18 cellular contexts compared by ENCODE assay signal in the genomic region with DNA sequence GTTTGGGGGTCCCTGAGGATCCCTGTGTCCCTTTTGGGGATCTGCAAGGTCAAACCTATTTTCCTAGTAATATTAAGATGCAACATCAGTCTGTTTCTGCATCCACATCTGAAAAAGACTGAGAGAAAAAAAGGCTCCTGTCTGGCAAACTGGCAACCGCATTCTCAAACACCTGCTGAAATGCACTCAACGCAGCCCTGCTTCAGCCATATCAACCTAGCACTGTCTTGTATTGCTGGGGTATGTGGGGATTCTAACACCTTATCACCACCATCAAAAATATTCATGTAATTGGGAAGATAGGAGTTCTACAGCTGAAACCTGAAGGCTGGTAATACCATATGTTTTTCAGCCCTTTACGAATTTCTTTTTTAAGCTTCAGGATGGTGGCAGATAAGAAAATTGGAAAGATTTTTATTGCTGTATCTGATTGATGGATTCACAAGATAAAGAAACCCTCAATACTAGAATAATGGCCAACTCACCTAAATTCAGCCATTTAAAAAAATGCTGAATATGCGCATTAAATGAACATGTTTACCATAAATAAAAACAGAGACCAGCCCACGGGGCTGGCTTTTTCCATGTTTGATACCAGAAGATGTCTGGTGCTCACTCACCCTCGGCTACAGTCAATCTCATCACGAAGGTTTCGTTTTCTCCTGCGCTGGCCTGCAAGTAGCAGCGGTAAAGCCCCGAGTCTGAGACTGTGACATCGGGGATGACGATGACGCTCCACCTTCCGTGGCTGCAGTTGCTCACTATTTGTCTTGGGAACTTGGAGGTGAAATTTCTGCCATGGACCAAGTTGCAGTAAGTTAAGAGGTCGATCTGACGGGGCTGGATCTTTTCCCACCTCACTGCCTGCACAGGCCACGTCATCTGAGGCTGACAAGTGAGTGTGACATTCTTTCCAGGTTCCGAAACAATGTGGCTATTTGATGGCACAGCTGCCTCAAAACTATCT. TPM values are rescaled to one million over a fixed set of nuclear protein-coding genes. Genes with fewer than 3 reads are reported as not detected.
DNase-seq lines count a peak whose midpoint lies in the region; ATAC-seq lines count a peak whose summit lies in the region.
"Had no signal": no experiment of that assay in that cellular context is flagged by ENCODE, and none has a peak within 500 bp of the region (broad histone marks: within the 10 kb centered on the region; RNA-seq: fewer than 3 reads in every experiment).

No MANE protein-coding gene starts in this region.

- H3K36me3 ChIP-seq in KOPT-K1 (ENCODE audit: insufficient read depth, low read length) = no peaks in the 10 kb centered on the region
- H3K36me3 ChIP-seq: gastrocnemius medialis, uterus had no signal

- peaks cover 68% of the 10 kb centered on the region for H3K36me3 Mint-ChIP-seq in activated naive CD4-positive, alpha-beta T cell treated with anti-CD3 and anti-CD28 coated beads, Interleukin-2, amount 10 ng/mL, durations not matched to agents 7 days and 5 days
- H3K36me3 Mint-ChIP-seq in activated naive CD4-positive, alpha-beta T cell treated with anti-CD3 and anti-CD28 coated beads for 36 hours (ENCODE audit: low read depth) = peaks cover 56% of the 10 kb centered on the region
- H3K36me3 Mint-ChIP-seq in activated T-helper 2 cell treated with anti-CD3 and anti-CD28 coated beads, Interferon-gamma antibody, Interleukin-2, Interleukin-4, amounts not matched to agents 10 μg/mL and 5 μg/mL and 100 μg/mL, durations not matched to agents 14 hours and 24 hours and 36 hours (ENCODE audit: low read depth) = peaks cover 78% of the 10 kb centered on the region
- peaks cover 45% of the 10 kb centered on the region for H3K36me3 Mint-ChIP-seq in natural killer cell treated with Interleukin-12 subunit alpha and Interleukin-12 subunit beta and Interleukin-15 and Interleukin-18, amount 100 ng/mL, for 72 hours

- no peak overlapping the region for H3K27ac Mint-ChIP-seq in activated naive CD4-positive, alpha-beta T cell treated with anti-CD3 and anti-CD28 coated beads, Interleukin-2, amount 10 ng/mL, durations not matched to agents 7 days and 5 days
- H3K27ac Mint-ChIP-seq in activated naive CD4-positive, alpha-beta T cell treated with anti-CD3 and anti-CD28 coated beads for 36 hours = no peak overlapping the region
- peak overlapping the region; percentile 94 for H3K27ac Mint-ChIP-seq in activated T-helper 2 cell treated with anti-CD3 and anti-CD28 coated beads, Interferon-gamma antibody, Interleukin-2, Interleukin-4, amounts not matched to agents 10 μg/mL and 5 μg/mL and 100 μg/mL, durations not matched to agents 14 hours and 24 hours and 36 hours
- H3K27ac Mint-ChIP-seq in natural killer cell treated with Interleukin-12 subunit alpha and Interleukin-12 subunit beta and Interleukin-15 and Interleukin-18, amount 100 ng/mL, for 72 hours = peak overlapping the region; percentile 96 to 97

- peak overlapping the region; percentile 16 for H3K4me3 Mint-ChIP-seq in activated naive CD4-positive, alpha-beta T cell treated with anti-CD3 and anti-CD28 coated beads, Interleukin-2, amount 10 ng/mL, durations not matched to agents 7 days and 5 days
- H3K4me3 Mint-ChIP-seq in activated naive CD4-positive, alpha-beta T cell treated with anti-CD3 and anti-CD28 coated beads for 36 hours = no peak overlapping the region
- peak overlapping the region; percentile 9 for H3K4me3 Mint-ChIP-seq in activated T-helper 2 cell treated with anti-CD3 and anti-CD28 coated beads, Interferon-gamma antibody, Interleukin-2, Interleukin-4, amounts not matched to agents 10 μg/mL and 5 μg/mL and 100 μg/mL, durations not matched to agents 14 hours and 24 hours and 36 hours (ENCODE audit: low read depth)
- H3K4me3 Mint-ChIP-seq in natural killer cell treated with Interleukin-12 subunit alpha and Interleukin-12 subunit beta and Interleukin-15 and Interleukin-18, amount 100 ng/mL, for 72 hours = peak overlapping the region; percentile 90

- H3K4me1 Mint-ChIP-seq in activated naive CD4-positive, alpha-beta T cell treated with anti-CD3 and anti-CD28 coated beads, Interleukin-2, amount 10 ng/mL, durations not matched to agents 7 days and 5 days = peaks cover 75% of the 10 kb centered on the region
- H3K4me1 Mint-ChIP-seq in activated naive CD4-positive, alpha-beta T cell treated with anti-CD3 and anti-CD28 coated beads for 36 hours (ENCODE audit: low read depth) = peaks cover 73% of the 10 kb centered on the region
- peaks cover 77% of the 10 kb centered on the region for H3K4me1 Mint-ChIP-seq in activated T-helper 2 cell treated with anti-CD3 and anti-CD28 coated beads, Interferon-gamma antibody, Interleukin-2, Interleukin-4, amounts not matched to agents 10 μg/mL and 5 μg/mL and 100 μg/mL, durations not matched to agents 14 hours and 24 hours and 36 hours (ENCODE audit: low read depth)
- peaks cover 70 to 85% of the 10 kb centered on the region in 2 donors for H3K4me1 Mint-ChIP-seq in natural killer cell treated with Interleukin-12 subunit alpha and Interleukin-12 subunit beta and Interleukin-15 and Interleukin-18, amount 100 ng/mL, for 72 hours (ENCODE audit: low read depth in 2 of 2)

- no peak for DNase-seq in activated naive CD4-positive, alpha-beta T cell treated with anti-CD3 and anti-CD28 coated beads, Interleukin-2, amount 10 ng/mL, durations not matched to agents 7 days and 5 days
- no peak for DNase-seq in activated naive CD4-positive, alpha-beta T cell treated with anti-CD3 and anti-CD28 coated beads for 36 hours
- DNase-seq in activated T-helper 2 cell treated with anti-CD3 and anti-CD28 coated beads, Interferon-gamma antibody, Interleukin-2, Interleukin-4, amounts not matched to agents 10 μg/mL and 5 μg/mL and 100 μg/mL, durations not matched to agents 14 hours and 24 hours and 36 hours (ENCODE audit: low spot score) = no peak
- DNase-seq in natural killer cell treated with Interleukin-12 subunit alpha and Interleukin-12 subunit beta and Interleukin-15 and Interleukin-18, amount 100 ng/mL, for 72 hours (ENCODE audit: low spot score) = peak; percentile 78
- no peak for DNase-seq in NCI-H446 (lab: John Stamatoyannopoulos, UW)
- DNase-seq: body of pancreas, COR-L47, erythroblast, gastrocnemius medialis, KBM-7, NCI-H2081, NCI-H69, SHP77 treated with DMSO at 0.1 percent for 48 hours, uterus had no signal

- intact Hi-C loops in activated naive CD4-positive, alpha-beta T cell treated with anti-CD3 and anti-CD28 coated beads for 36 hours (cut with micrococcal nuclease) = loop anchor here (1.0 to 10.0 kb wide), 4 partner anchors 12 to 1181 kb away; a partner anchor contains a TSS
- intact Hi-C loops in activated T-helper 2 cell treated with anti-CD3 and anti-CD28 coated beads, Interferon-gamma antibody, Interleukin-2, Interleukin-4, amounts not matched to agents 10 μg/mL and 5 μg/mL and 100 μg/mL, durations not matched to agents 14 hours and 24 hours and 36 hours (cut with micrococcal nuclease) = loop anchor here (2.0 to 5.0 kb wide), 3 partner anchors 13 to 312 kb away; a partner anchor contains a TSS

- ATAC-seq in natural killer cell treated with Interleukin-12 subunit alpha and Interleukin-12 subunit beta and Interleukin-15 and Interleukin-18, amount 100 ng/mL, for 72 hours = peak; percentile 43 to 52
- ATAC-seq in HG02938 (IDR thresholded peaks at IDR 0.05; ENCODE audit: unreplicated experiment) (no peak), GM19023 (IDR thresholded peaks at IDR 0.05; ENCODE audit: unreplicated experiment) (no peak)
- ATAC-seq: body of pancreas, gastrocnemius medialis had no signal

- CTCF ChIA-PET in activated naive CD4-positive, alpha-beta T cell treated with anti-CD3 and anti-CD28 coated beads, Interleukin-2, amount 10 ng/mL, durations not matched to agents 7 days and 5 days (lab: Charles Lee) = no interaction called here
- CTCF ChIA-PET in activated naive CD4-positive, alpha-beta T cell treated with anti-CD3 and anti-CD28 coated beads for 36 hours (lab: Charles Lee) = no interaction called here

- peak overlapping the region; percentile 29 for H3K27ac ChIP-seq in KOPT-K1 (ENCODE audit: low read depth, low read length, poor library complexity, severe bottlenecking)
- H3K27ac ChIP-seq: body of pancreas, coronary artery, gastrocnemius medialis, uterus had no signal

- peaks cover 10% of the 10 kb centered on the region for H3K9me3 ChIP-seq in KOPT-K1 (ENCODE audit: insufficient read depth, low read length, poor library complexity, severe bottlenecking)
- H3K9me3 ChIP-seq: body of pancreas, gastrocnemius medialis, uterus had no signal

- H3K27me3 Mint-ChIP-seq in activated naive CD4-positive, alpha-beta T cell treated with anti-CD3 and anti-CD28 coated beads, Interleukin-2, amount 10 ng/mL, durations not matched to agents 7 days and 5 days = no peaks in the 10 kb centered on the region
- no peaks in the 10 kb centered on the region for H3K27me3 Mint-ChIP-seq in activated naive CD4-positive, alpha-beta T cell treated with anti-CD3 and anti-CD28 coated beads for 36 hours (ENCODE audit: low read depth)
- no peaks in the 10 kb centered on the region for H3K27me3 Mint-ChIP-seq in activated T-helper 2 cell treated with anti-CD3 and anti-CD28 coated beads, Interferon-gamma antibody, Interleukin-2, Interleukin-4, amounts not matched to agents 10 μg/mL and 5 μg/mL and 100 μg/mL, durations not matched to agents 14 hours and 24 hours and 36 hours (ENCODE audit: low read depth)
- no peaks in the 10 kb centered on the region for H3K27me3 Mint-ChIP-seq in natural killer cell treated with Interleukin-12 subunit alpha and Interleukin-12 subunit beta and Interleukin-15 and Interleukin-18, amount 100 ng/mL, for 72 hours

- H3K9me3 Mint-ChIP-seq in activated naive CD4-positive, alpha-beta T cell treated with anti-CD3 and anti-CD28 coated beads, Interleukin-2, amount 10 ng/mL, durations not matched to agents 7 days and 5 days = peaks cover 15% of the 10 kb centered on the region
- peaks cover 11% of the 10 kb centered on the region for H3K9me3 Mint-ChIP-seq in activated naive CD4-positive, alpha-beta T cell treated with anti-CD3 and anti-CD28 coated beads for 36 hours
- peaks cover 23% of the 10 kb centered on the region for H3K9me3 Mint-ChIP-seq in activated T-helper 2 cell treated with anti-CD3 and anti-CD28 coated beads, Interferon-gamma antibody, Interleukin-2, Interleukin-4, amounts not matched to agents 10 μg/mL and 5 μg/mL and 100 μg/mL, durations not matched to agents 14 hours and 24 hours and 36 hours
- peaks cover 17% of the 10 kb centered on the region for H3K9me3 Mint-ChIP-seq in natural killer cell treated with Interleukin-12 subunit alpha and Interleukin-12 subunit beta and Interleukin-15 and Interleukin-18, amount 100 ng/mL, for 72 hours

RNA-seq across cellular contexts. Expression of a gene that starts 52.3 kb away (rescaled TPM):
- total RNA-seq in activated naive CD4-positive, alpha-beta T cell treated with anti-CD3 and anti-CD28 coated beads for 36 hours = 10 to 100 TPM; 19.4 to 19.9 TPM
- total RNA-seq in activated T-helper 2 cell treated with anti-CD3 and anti-CD28 coated beads, Interferon-gamma antibody, Interleukin-2, Interleukin-4, amounts not matched to agents 10 μg/mL and 5 μg/mL and 100 μg/mL, durations not matched to agents 14 hours and 24 hours and 36 hours = 81.5 and 85.3 TPM in 2 replicates
- 100 to 1,000 TPM; 153 to 181 TPM for total RNA-seq in natural killer cell treated with Interleukin-12 subunit alpha and Interleukin-12 subunit beta and Interleukin-15 and Interleukin-18, amount 100 ng/mL, for 72 hours

Comparison
In these comparisons a context has a peak if more than half of its experiments do, and no peak if none do; other contexts are left out.
1. H3K27ac Mint-ChIP-seq: peak in activated T-helper 2 cell treated with anti-CD3 and anti-CD28 coated beads, Interferon-gamma antibody, Interleukin-2, Interleukin-4, amounts not matched to agents 10 μg/mL and 5 μg/mL and 100 μg/mL, durations not matched to agents 14 hours and 24 hours and 36 hours (single experiment) and natural killer cell treated with Interleukin-12 subunit alpha and Interleukin-12 subunit beta and Interleukin-15 and Interleukin-18, amount 100 ng/mL, for 72 hours (2 of 2); none in activated naive CD4-positive, alpha-beta T cell treated with anti-CD3 and anti-CD28 coated beads, Interleukin-2, amount 10 ng/mL, durations not matched to agents 7 days and 5 days (single experiment) and activated naive CD4-positive, alpha-beta T cell treated with anti-CD3 and anti-CD28 coated beads for 36 hours (single experiment).
2. ATAC-seq: peak in natural killer cell treated with Interleukin-12 subunit alpha and Interleukin-12 subunit beta and Interleukin-15 and Interleukin-18, amount 100 ng/mL, for 72 hours (2 of 2); none in HG02938 (single experiment) and GM19023 (single experiment).